Comparison of ENCODE assay signal across 8 cellular contexts in the genomic region with DNA sequence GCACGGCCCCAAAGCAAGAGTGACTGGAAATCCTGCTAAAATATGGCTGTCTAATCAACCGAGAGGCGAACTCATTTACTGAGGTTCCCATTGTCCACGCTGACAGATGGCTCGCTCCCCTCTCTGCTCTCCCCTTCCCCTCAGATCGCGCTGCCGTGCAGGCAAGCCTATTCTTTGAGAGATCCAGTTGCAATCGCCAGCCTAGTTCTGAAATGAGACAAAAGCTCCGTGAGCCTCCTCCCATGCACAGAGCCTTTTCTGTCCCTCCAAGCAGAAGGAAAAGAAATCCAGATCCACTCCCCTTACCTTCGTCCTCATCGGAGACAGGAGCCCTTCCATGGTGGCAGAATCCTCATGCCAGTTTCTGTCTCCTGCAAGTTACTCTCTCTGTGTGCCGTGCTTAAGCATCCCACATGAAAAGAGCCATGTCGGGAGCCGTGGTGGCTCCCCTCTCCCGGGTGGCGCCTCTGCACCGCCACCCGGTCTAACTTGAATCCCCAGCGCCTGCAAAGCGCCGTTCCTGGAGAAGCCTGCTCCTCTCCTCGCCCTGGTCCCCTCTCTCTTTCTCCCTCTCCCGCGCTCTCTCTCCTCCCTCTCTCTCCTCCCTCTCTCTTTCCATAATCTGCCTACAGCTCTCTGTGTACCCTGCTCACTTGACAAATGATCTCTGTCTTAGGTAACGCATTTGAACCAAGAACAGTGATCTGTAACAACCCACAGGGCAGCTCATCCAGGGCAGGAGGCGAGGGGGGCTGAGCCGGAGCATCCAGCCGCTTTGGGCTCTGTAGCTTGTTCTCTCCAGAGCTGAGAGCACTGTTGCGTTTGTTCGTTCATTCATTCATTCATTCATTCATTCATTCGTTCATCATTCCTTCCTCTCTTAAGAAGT.
DNase-seq lines count a peak whose midpoint lies in the region; ATAC-seq and TF ChIP-seq lines count a peak whose summit lies in the region.

No MANE protein-coding gene starts in this region.

- H3K27ac Mint-ChIP-seq in MCF 10A (ENCODE audit: low read depth, unreplicated experiment) = no peak overlapping the region
- peak overlapping the region in 1 of 2 donors; percentile 38 for H3K27ac Mint-ChIP-seq in stimulated activated naive CD8-positive, alpha-beta T cell treated with anti-CD3 and anti-CD28 coated beads, Interleukin-15, amount 100 ng/mL, for 72 hours

- no peaks in the 10 kb centered on the region for H3K4me1 ChIP-seq in BE2C

- intact Hi-C loops in MCF 10A (cut with micrococcal nuclease) = no loop called here

- H3K9me3 Mint-ChIP-seq in MCF 10A (ENCODE audit: unreplicated experiment) = peaks cover 13% of the 10 kb centered on the region
- no peaks in the 10 kb centered on the region for H3K9me3 Mint-ChIP-seq in stimulated activated naive CD8-positive, alpha-beta T cell treated with anti-CD3 and anti-CD28 coated beads, Interleukin-15, amount 100 ng/mL, for 72 hours

- TF ChIP-seq CTCF in MCF 10A (IDR thresholded peaks at IDR 0.05; ENCODE audit: unreplicated experiment) (no peak), BE2C (IDR thresholded peaks at IDR 0.05; ENCODE audit: low read depth, low read length) (no peak)

- peaks cover 21% of the 10 kb centered on the region for H3K27me3 ChIP-seq in BE2C

- H3K4me3 Mint-ChIP-seq in MCF 10A (ENCODE audit: unreplicated experiment) = peak overlapping the region; percentile 60
- peak overlapping the region; percentile 77 to 85 for H3K4me3 Mint-ChIP-seq in stimulated activated naive CD8-positive, alpha-beta T cell treated with anti-CD3 and anti-CD28 coated beads, Interleukin-15, amount 100 ng/mL, for 72 hours

- no peaks in the 10 kb centered on the region for H3K36me3 ChIP-seq in BE2C

- peaks cover 12% of the 10 kb centered on the region for H3K4me1 Mint-ChIP-seq in MCF 10A (ENCODE audit: insufficient read depth, unreplicated experiment)
- H3K4me1 Mint-ChIP-seq in stimulated activated naive CD8-positive, alpha-beta T cell treated with anti-CD3 and anti-CD28 coated beads, Interleukin-15, amount 100 ng/mL, for 72 hours = peaks cover 17% of the 10 kb centered on the region

- POLR2A ChIA-PET in MCF 10A (lab: Yijun Ruan, JAX) = no interaction called here

- H3K36me3 Mint-ChIP-seq in MCF 10A (ENCODE audit: insufficient read depth, unreplicated experiment) = no peaks in the 10 kb centered on the region

- CTCF ChIA-PET in MCF 10A (lab: Yijun Ruan, JAX) = interaction anchor here (0.6 to 1.4 kb wide), 3 partner anchors 22 to 85 kb away, joined by 3 to 4 read pairs (median 3); no protein-coding TSS in a partner anchor

- H3K4me3 ChIP-seq in BE2C (ENCODE audit: low read depth, low read length) = no peak overlapping the region

- no TSS peak for BruUV-seq in MCF 10A (replicated peaks; lab: Mats Ljungman, UMichigan)

- peak; percentile 16 for DNase-seq in ELR (ENCODE audit: low read depth)
- DNase-seq in NCI-H2227 treated with DMSO at 0.1 percent for 48 hours (lab: John Stamatoyannopoulos, UW) = peak; percentile 25
- no peak for DNase-seq in MCF 10A (ENCODE audit: unreplicated experiment)
- DNase-seq in left kidney (ENCODE audit: low read depth, low spot score) = peak; percentile 82
- no peak for DNase-seq in stimulated activated naive CD8-positive, alpha-beta T cell treated with anti-CD3 and anti-CD28 coated beads, Interleukin-15, amount 100 ng/mL, for 72 hours
- DNase-seq in BE2C = no peak
- no peak for DNase-seq in ureter (ENCODE audit: low spot score)

- peaks cover 85% of the 10 kb centered on the region for H3K27me3 Mint-ChIP-seq in MCF 10A (ENCODE audit: insufficient read depth, unreplicated experiment)
- peaks cover 83% of the 10 kb centered on the region for H3K27me3 Mint-ChIP-seq in stimulated activated naive CD8-positive, alpha-beta T cell treated with anti-CD3 and anti-CD28 coated beads, Interleukin-15, amount 100 ng/mL, for 72 hours

- peak; percentile 69 for ATAC-seq in stimulated activated naive CD8-positive, alpha-beta T cell treated with anti-CD3 and anti-CD28 coated beads, Interleukin-15, amount 100 ng/mL, for 72 hours
- ATAC-seq in HG03196 (IDR thresholded peaks at IDR 0.05; ENCODE audit: unreplicated experiment) = no peak

- H3K9me3 ChIP-seq in BE2C = no peaks in the 10 kb centered on the region

Comparison
In these comparisons a context has a peak if more than half of its experiments do, and no peak if none do; other contexts are left out.
1. DNase-seq: peak in ELR (single experiment), NCI-H2227 treated with DMSO at 0.1 percent for 48 hours (single experiment) and left kidney (single experiment); none in MCF 10A (single experiment), stimulated activated naive CD8-positive, alpha-beta T cell treated with anti-CD3 and anti-CD28 coated beads, Interleukin-15, amount 100 ng/mL, for 72 hours (0 of 2), BE2C (single experiment) and ureter (single experiment).